9 cellular contexts compared by ENCODE assay signal in genomic region chr2:151357359-151357758, GRCh38. TPM values are rescaled to one million over a fixed set of nuclear protein-coding genes. Genes with fewer than 3 reads are reported as not detected.
DNase-seq lines count a peak whose midpoint lies in the region; ATAC-seq and TF ChIP-seq lines count a peak whose summit lies in the region.
"Had no signal": no experiment of that assay in that cellular context is flagged by ENCODE, and none has a peak within 500 bp of the region (broad histone marks: within the 10 kb centered on the region; RNA-seq: fewer than 3 reads in every experiment).

Gene TNFAIP6, plus strand, starts transcription at chr2:151357592. Its CDS starts 75 bp downstream, at chr2:151357667.

- no peaks in the 10 kb centered on the region for H3K36me3 Mint-ChIP-seq in activated CD8-positive, alpha-beta T cell treated with anti-CD3 and anti-CD28 coated beads, Interleukin-2, amount 10 ng/mL, durations not matched to agents 7 days and 5 days (ENCODE audit: low read depth)

- DNase-seq in HFF-Myc (ENCODE audit: extremely low read depth, low read depth) (peak; percentile 92), amniotic stem cell (lab: John Stamatoyannopoulos, UW) (peak; percentile 80), hepatocyte (ENCODE audit: low spot score) (peak; percentile 68), spleen (no peak), T-helper 2 cell (no peak)
- DNase-seq in activated T-cell treated with anti-CD3 and anti-CD28 coated beads, Interleukin-2, amount 50 U/mL, for 1 hour = no peak
- DNase-seq in activated CD4-positive, CD25-positive, alpha-beta regulatory T cell (lab: John Stamatoyannopoulos, UW) = no peak
- DNase-seq in activated CD8-positive, alpha-beta T cell treated with anti-CD3 and anti-CD28 coated beads, Interleukin-2, amount 10 ng/mL, durations not matched to agents 7 days and 5 days = no peak
- DNase-seq: posterior cingulate gyrus had no signal

- H3K9me2 ChIP-seq in hepatocyte (replicated peaks; ENCODE audit: insufficient read depth) = no peaks in the 10 kb centered on the region

- H4K20me1 ChIP-seq in hepatocyte (ENCODE audit: insufficient read depth, poor library complexity, severe bottlenecking) = no peaks in the 10 kb centered on the region

- no peaks in the 10 kb centered on the region for H3K4me1 ChIP-seq in hepatocyte (ENCODE audit: insufficient read depth)
- no peaks in the 10 kb centered on the region for H3K4me1 ChIP-seq in spleen

- CTCF ChIA-PET in activated CD8-positive, alpha-beta T cell treated with anti-CD3 and anti-CD28 coated beads, Interleukin-2, amount 10 ng/mL, durations not matched to agents 7 days and 5 days (lab: Charles Lee) = no interaction called here

- 55% methylated on average over 3 of the region's 3 CpGs for whole genome bisulfite sequencing in hepatocyte (ENCODE audit: low lambda C conversion rate, missing lambda C conversion rate)
- WGBS in spleen, 5 donors = 49 to 83% (median 63%) methylated on average over 3 of the region's 3 CpGs

- no peak within 1 kb of the TSS for H2AFZ ChIP-seq in hepatocyte

- ATAC-seq in activated CD8-positive, alpha-beta T cell treated with anti-CD3 and anti-CD28 coated beads, Interleukin-2, amount 10 ng/mL, durations not matched to agents 7 days and 5 days = no peak

- no peak within 1 kb of the TSS for H3K4me3 Mint-ChIP-seq in activated CD8-positive, alpha-beta T cell treated with anti-CD3 and anti-CD28 coated beads, Interleukin-2, amount 10 ng/mL, durations not matched to agents 7 days and 5 days

- H3K9me3 ChIP-seq in hepatocyte (ENCODE audit: low read depth) (no peaks in the 10 kb centered on the region), spleen (no peaks in the 10 kb centered on the region)

- peak within 1 kb of the TSS; percentile 46 for H3K4me2 ChIP-seq in hepatocyte

- H3K27ac ChIP-seq in hepatocyte (peak within 1 kb of the TSS; percentile 24), spleen (peak within 1 kb of the TSS in 6 of 8 donors; percentile 7 to 80 (median 57))

- H3K36me3 ChIP-seq in hepatocyte (replicated peaks; ENCODE audit: insufficient read depth, low read depth) (no peaks in the 10 kb centered on the region), spleen (no peaks in the 10 kb centered on the region)

- peak within 1 kb of the TSS; percentile 41 for H3K4me3 ChIP-seq in HFF-Myc (replicated peaks; ENCODE audit: low read depth, low read length)
- H3K4me3 ChIP-seq in hepatocyte = peak within 1 kb of the TSS; percentile 4
- no peak within 1 kb of the TSS for H3K4me3 ChIP-seq in spleen

- no peak for TF ChIP-seq POLR2A in spleen (IDR thresholded peaks at IDR 0.05)

- TF ChIP-seq CTCF in HFF-Myc (IDR thresholded peaks at IDR 0.05; ENCODE audit: low read depth, low read length, missing control alignments) (no peak), hepatocyte (IDR thresholded peaks at IDR 0.05; ENCODE audit: poor library complexity) (no peak), spleen (IDR thresholded peaks at IDR 0.05 in 8 of 11, conservative IDR thresholded peaks at IDR 0.05 in 3 of 11) (no peak)

- H3K27me3 Mint-ChIP-seq in activated CD8-positive, alpha-beta T cell treated with anti-CD3 and anti-CD28 coated beads, Interleukin-2, amount 10 ng/mL, durations not matched to agents 7 days and 5 days (ENCODE audit: low read depth) = peaks cover 22% of the 10 kb centered on the region

- no peak within 1 kb of the TSS for H3K27ac Mint-ChIP-seq in activated CD8-positive, alpha-beta T cell treated with anti-CD3 and anti-CD28 coated beads, Interleukin-2, amount 10 ng/mL, durations not matched to agents 7 days and 5 days

- H3K9me3 Mint-ChIP-seq in activated CD8-positive, alpha-beta T cell treated with anti-CD3 and anti-CD28 coated beads, Interleukin-2, amount 10 ng/mL, durations not matched to agents 7 days and 5 days (ENCODE audit: insufficient read depth) = no peaks in the 10 kb centered on the region

- intact Hi-C loops in spleen (cut with DNase I; ENCODE audit: low total_unique reads) = no loop called here

- H3K27me3 ChIP-seq in hepatocyte (no peaks in the 10 kb centered on the region), spleen (replicated peaks in 1 of 7) (no peaks in the 10 kb centered on the region)

- POLR2A ChIA-PET in activated CD8-positive, alpha-beta T cell treated with anti-CD3 and anti-CD28 coated beads, Interleukin-2, amount 10 ng/mL, durations not matched to agents 7 days and 5 days (lab: Charles Lee) = no interaction called here

- H3K4me1 Mint-ChIP-seq in activated CD8-positive, alpha-beta T cell treated with anti-CD3 and anti-CD28 coated beads, Interleukin-2, amount 10 ng/mL, durations not matched to agents 7 days and 5 days (ENCODE audit: low read depth) = no peaks in the 10 kb centered on the region

- H3K79me2 ChIP-seq in hepatocyte = no peaks in the 10 kb centered on the region

RNA-seq across cellular contexts. Expression of gene TNFAIP6, which starts in this region (rescaled TPM):
- total RNA-seq in hepatocyte (9.0 and 13.0 TPM in 2 replicates), spleen (10 to 100 TPM in 2 of 7 donors, 1 to 10 TPM in 4, under 1 TPM in 1; 0.70 to 19.7 (median 9.4) TPM)
- polyA plus RNA-seq in hepatocyte (9.8 and 10.5 TPM in 2 replicates), spleen (1 to 10 TPM in 1 of 3 donors, under 1 TPM in 2; 0.46 to 1.4 (median 0.56) TPM)
- not detected for total RNA-seq in activated CD8-positive, alpha-beta T cell treated with anti-CD3 and anti-CD28 coated beads, Interleukin-2, amount 10 ng/mL, durations not matched to agents 7 days and 5 days

Comparison
In these comparisons a context has a peak if more than half of its experiments do, and no peak if none do; other contexts are left out.
1. DNase-seq: peak in HFF-Myc (single experiment), amniotic stem cell (single experiment) and hepatocyte (single experiment); none in spleen (single experiment), activated T-cell treated with anti-CD3 and anti-CD28 coated beads, Interleukin-2, amount 50 U/mL, for 1 hour (single experiment), activated CD4-positive, CD25-positive, alpha-beta regulatory T cell (0 of 4), activated CD8-positive, alpha-beta T cell treated with anti-CD3 and anti-CD28 coated beads, Interleukin-2, amount 10 ng/mL, durations not matched to agents 7 days and 5 days (single experiment) and T-helper 2 cell (0 of 5).
2. H3K4me3 ChIP-seq: peak in HFF-Myc (single experiment) and hepatocyte (single experiment); none in spleen (0 of 8).